21 cellular contexts compared by ENCODE assay signal in genomic region chr3:140470962-140471361, GRCh38.
A peak's percentile ranks its signal among the peaks of the same experiment; 100 is the strongest.
DNase-seq lines count a peak whose midpoint lies in the region; ATAC-seq and TF ChIP-seq lines count a peak whose summit lies in the region.
"Had no signal": no experiment of that assay in that cellular context is flagged by ENCODE, and none has a peak within 500 bp of the region (broad histone marks: within the 10 kb centered on the region; RNA-seq: fewer than 3 reads in every experiment).

No MANE protein-coding gene starts in this region.

- H3K27ac Mint-ChIP-seq in glutamatergic neuron (ENCODE audit: unreplicated experiment), result peak overlapping the region; percentile 12
- no peak overlapping the region for H3K27ac Mint-ChIP-seq in activated CD8-positive, alpha-beta T cell treated with anti-CD3 and anti-CD28 coated beads, Interleukin-2, amount 10 ng/mL, durations not matched to agents 7 days and 5 days
- H3K27ac Mint-ChIP-seq: neural progenitor cell; stimulated activated naive CD8-positive, alpha-beta T cell treated with anti-CD3 and anti-CD28 coated beads, Interleukin-15, Interleukin-2, amounts not matched to agents 100 ng/mL and 50 ng/mL, for 24 hours had no signal

- peaks cover 2% of the 10 kb centered on the region for H3K9me3 Mint-ChIP-seq in glutamatergic neuron (ENCODE audit: unreplicated experiment)
- H3K9me3 Mint-ChIP-seq in activated CD8-positive, alpha-beta T cell treated with anti-CD3 and anti-CD28 coated beads, Interleukin-2, amount 10 ng/mL, durations not matched to agents 7 days and 5 days (ENCODE audit: insufficient read depth), result no peaks in the 10 kb centered on the region
- H3K9me3 Mint-ChIP-seq: GM23338, neural progenitor cell had no signal

- no peak for ATAC-seq in activated CD8-positive, alpha-beta T cell treated with anti-CD3 and anti-CD28 coated beads, Interleukin-2, amount 10 ng/mL, durations not matched to agents 7 days and 5 days
- no peak for ATAC-seq in HG02840 (IDR thresholded peaks at IDR 0.05; ENCODE audit: low FRiP score, unreplicated experiment)
- ATAC-seq: lower lobe of right lung, Right ventricle myocardium inferior had no signal

- TF ChIP-seq CTCF in A673 (conservative IDR thresholded peaks at IDR 0.05; ENCODE audit: low read depth, low read length) (no peak), glutamatergic neuron (IDR thresholded peaks at IDR 0.05; ENCODE audit: partially characterized antibody, unreplicated experiment) (no peak)

- H3K4me3 ChIP-seq in A673 (ENCODE audit: low read depth, low read length, poor library complexity, severe bottlenecking), result no peak overlapping the region
- no peak overlapping the region for H3K4me3 ChIP-seq in adipocyte (ENCODE audit: low read length)
- H3K4me3 ChIP-seq: GM23338, lower lobe of right lung, neural progenitor cell, sigmoid colon, tibial artery had no signal

- H3K9me3 ChIP-seq in A673 (ENCODE audit: low read depth, low read length, poor library complexity, severe bottlenecking), result no peaks in the 10 kb centered on the region
- H3K9me3 ChIP-seq in adipocyte (ENCODE audit: control insufficient read depth, low read length), result no peaks in the 10 kb centered on the region
- H3K9me3 ChIP-seq: lower lobe of right lung, sigmoid colon, tibial artery had no signal

- H3K36me3 ChIP-seq in A673 (ENCODE audit: insufficient read depth, low read length, poor library complexity, severe bottlenecking), result no peaks in the 10 kb centered on the region
- H3K36me3 ChIP-seq in adipocyte (ENCODE audit: control insufficient read depth, insufficient read depth, low read length, severe bottlenecking), result no peaks in the 10 kb centered on the region
- H3K36me3 ChIP-seq: lower lobe of right lung, neural progenitor cell, sigmoid colon, tibial artery had no signal

- POLR2A ChIA-PET in A673 (lab: Charles Lee; ENCODE audit: low non-redundant PET), result no interaction called here
- POLR2A ChIA-PET in activated CD8-positive, alpha-beta T cell treated with anti-CD3 and anti-CD28 coated beads, Interleukin-2, amount 10 ng/mL, durations not matched to agents 7 days and 5 days (lab: Charles Lee), result no interaction called here

- BruUV-seq in A673 (replicated peaks; lab: Mats Ljungman, UMichigan), result no TSS peak

- no peaks in the 10 kb centered on the region for H3K27me3 ChIP-seq in A673 (replicated peaks; ENCODE audit: insufficient read depth, low read depth, low read length, poor library complexity)
- no peaks in the 10 kb centered on the region for H3K27me3 ChIP-seq in adipocyte (replicated peaks; ENCODE audit: control insufficient read depth, insufficient read depth, low read length)
- H3K27me3 ChIP-seq: neural progenitor cell, sigmoid colon, tibial artery had no signal

- H3K27me3 Mint-ChIP-seq in glutamatergic neuron (ENCODE audit: unreplicated experiment), result peaks cover 3% of the 10 kb centered on the region
- peaks cover 6% of the 10 kb centered on the region for H3K27me3 Mint-ChIP-seq in activated CD8-positive, alpha-beta T cell treated with anti-CD3 and anti-CD28 coated beads, Interleukin-2, amount 10 ng/mL, durations not matched to agents 7 days and 5 days (ENCODE audit: low read depth)
- H3K27me3 Mint-ChIP-seq: stimulated activated naive CD8-positive, alpha-beta T cell treated with anti-CD3 and anti-CD28 coated beads, Interleukin-15, Interleukin-2, amounts not matched to agents 100 ng/mL and 50 ng/mL, for 24 hours had no signal

- CTCF ChIA-PET in A673 (lab: Charles Lee), result no interaction called here
- CTCF ChIA-PET in activated CD8-positive, alpha-beta T cell treated with anti-CD3 and anti-CD28 coated beads, Interleukin-2, amount 10 ng/mL, durations not matched to agents 7 days and 5 days (lab: Charles Lee), result no interaction called here

- H3K4me1 Mint-ChIP-seq in glutamatergic neuron (ENCODE audit: low read depth, unreplicated experiment), result peaks cover 15% of the 10 kb centered on the region
- H3K4me1 Mint-ChIP-seq in activated CD8-positive, alpha-beta T cell treated with anti-CD3 and anti-CD28 coated beads, Interleukin-2, amount 10 ng/mL, durations not matched to agents 7 days and 5 days (ENCODE audit: low read depth), result no peaks in the 10 kb centered on the region

- intact Hi-C loops in A673 (cut with micrococcal nuclease; ENCODE audit: unreplicated experiment), result no loop called here

- H3K9ac ChIP-seq in adipocyte (ENCODE audit: low read length), result no peak overlapping the region
- H3K9ac ChIP-seq: neural progenitor cell had no signal

- peak; percentile 37 for DNase-seq in A673 (ENCODE audit: low spot score)
- peak; percentile 50 for DNase-seq in M059J (ENCODE audit: low read depth)
- DNase-seq in adipocyte (ENCODE audit: low read depth), result peak; percentile 25
- DNase-seq in glutamatergic neuron, result peak; percentile 31
- DNase-seq in activated CD8-positive, alpha-beta T cell treated with anti-CD3 and anti-CD28 coated beads, Interleukin-2, amount 10 ng/mL, durations not matched to agents 7 days and 5 days, result no peak
- no peak for DNase-seq in effector CD4-positive, alpha-beta T cell
- no peak for DNase-seq in dermis blood vessel endothelial cell
- DNase-seq: activated CD4-positive, alpha-beta T cell treated with anti-CD3 and anti-CD28 coated beads, Interleukin-2, amount 50 U/mL, for 48 hours; activated CD4-positive, CD25-positive, alpha-beta regulatory T cell; activated effector memory CD4-positive, alpha-beta T cell treated with Interleukin-2 at 50 U/mL for 16 hours; effector memory CD4-positive, alpha-beta T cell; lower lobe of right lung; NCI-H146; posterior cingulate gyrus; sigmoid colon; tibial artery had no signal

- H3K4me1 ChIP-seq in A673 (ENCODE audit: insufficient read depth, low read length, poor library complexity, severe bottlenecking), result no peaks in the 10 kb centered on the region
- H3K4me1 ChIP-seq in adipocyte (ENCODE audit: control insufficient read depth, insufficient read depth, low read length), result peaks cover 31% of the 10 kb centered on the region
- H3K4me1 ChIP-seq: sigmoid colon, tibial artery had no signal

- H3K36me3 Mint-ChIP-seq in glutamatergic neuron (ENCODE audit: unreplicated experiment), result no peaks in the 10 kb centered on the region
- H3K36me3 Mint-ChIP-seq in activated CD8-positive, alpha-beta T cell treated with anti-CD3 and anti-CD28 coated beads, Interleukin-2, amount 10 ng/mL, durations not matched to agents 7 days and 5 days (ENCODE audit: low read depth), result no peaks in the 10 kb centered on the region
- H3K36me3 Mint-ChIP-seq: neural progenitor cell had no signal

- H3K27ac ChIP-seq in A673 (ENCODE audit: low read depth, low read length, poor library complexity, severe bottlenecking), result no peak overlapping the region
- H3K27ac ChIP-seq: lower lobe of right lung, neural progenitor cell, sigmoid colon, tibial artery had no signal

- H3K4me3 Mint-ChIP-seq in glutamatergic neuron (ENCODE audit: unreplicated experiment), result no peak overlapping the region
- H3K4me3 Mint-ChIP-seq in activated CD8-positive, alpha-beta T cell treated with anti-CD3 and anti-CD28 coated beads, Interleukin-2, amount 10 ng/mL, durations not matched to agents 7 days and 5 days, result no peak overlapping the region
- H3K4me3 Mint-ChIP-seq: GM23338; neural progenitor cell; stimulated activated naive CD8-positive, alpha-beta T cell treated with anti-CD3 and anti-CD28 coated beads, Interleukin-15, Interleukin-2, amounts not matched to agents 100 ng/mL and 50 ng/mL, for 24 hours had no signal

Comparison
In these comparisons a context has a peak if more than half of its experiments do, and no peak if none do; other contexts are left out.
1. DNase-seq: peak in A673 (single experiment), M059J (single experiment), adipocyte (single experiment) and glutamatergic neuron (single experiment); none in activated CD8-positive, alpha-beta T cell treated with anti-CD3 and anti-CD28 coated beads, Interleukin-2, amount 10 ng/mL, durations not matched to agents 7 days and 5 days (single experiment), effector CD4-positive, alpha-beta T cell (single experiment) and dermis blood vessel endothelial cell (single experiment).